Comparison of ENCODE assay signal across 1 cellular context in genomic region chr11:304061-304506, GRCh38.
TF ChIP-seq lines count a peak whose summit lies in the region.

No MANE protein-coding gene starts in this region.

TF ChIP-seq in IMR-90, 13 proteins besides CTCF, POLR2A, EP300 and RAD21:
- TF ChIP-seq FOS (IDR thresholded peaks at IDR 0.05; ENCODE audit: low read depth, low read length) (no peak), ELK1 (IDR thresholded peaks at IDR 0.05; ENCODE audit: borderline replicate concordance, low read depth, low read length) (no peak), RFX5 (IDR thresholded peaks at IDR 0.05; ENCODE audit: low read depth, low read length) (no peak), USF2 (IDR thresholded peaks at IDR 0.05; ENCODE audit: low read depth, low read length) (no peak), CEBPB (IDR thresholded peaks at IDR 0.05; ENCODE audit: low read depth, low read length) (no peak), MAFK (IDR thresholded peaks at IDR 0.05; ENCODE audit: low read depth, low read length) (no peak), MAZ (IDR thresholded peaks at IDR 0.05; ENCODE audit: borderline replicate concordance, low read depth, low read length) (no peak), NFE2L2 (IDR thresholded peaks at IDR 0.05; ENCODE audit: low read depth, low read length) (no peak), RCOR1 (IDR thresholded peaks at IDR 0.05; ENCODE audit: insufficient replicate concordance, low read length) (no peak), CHD1 (IDR thresholded peaks at IDR 0.05; ENCODE audit: low read depth, low read length) (no peak), BHLHE40 (IDR thresholded peaks at IDR 0.05; ENCODE audit: low read depth, low read length) (no peak), MXI1 (IDR thresholded peaks at IDR 0.05; ENCODE audit: borderline replicate concordance, low read depth, low read length) (no peak), SMC3 (IDR thresholded peaks at IDR 0.05; ENCODE audit: low read depth, low read length) (no peak)
TF ChIP-seq in IMR-90: peak in this region for 0.
